In genomic region chr3:123096701-123097100, GRCh38 we compare ENCODE assay signal across 12 cellular contexts. TPM values are rescaled to one million over a fixed set of nuclear protein-coding genes. Genes with fewer than 3 reads are reported as not detected.
DNase-seq lines count a peak whose midpoint lies in the region; ATAC-seq and TF ChIP-seq lines count a peak whose summit lies in the region.
"Had no signal": no experiment of that assay in that cellular context is flagged by ENCODE, and none has a peak within 500 bp of the region (broad histone marks: within the 10 kb centered on the region; RNA-seq: fewer than 3 reads in every experiment).

No MANE protein-coding gene starts in this region.

- TF ChIP-seq CTCF in dorsolateral prefrontal cortex (IDR thresholded peaks at IDR 0.05 in 54 of 56, conservative IDR thresholded peaks at IDR 0.05 in 2 of 56; ENCODE audit: low read depth in 1 of 56, partially characterized antibody in 56 of 56): no peak
- no peak for TF ChIP-seq CTCF in left lung (IDR thresholded peaks at IDR 0.05)
- no peak for TF ChIP-seq CTCF in testis (IDR thresholded peaks at IDR 0.05)

- ATAC-seq in left lung: peak; percentile 41
- ATAC-seq: mucosa of descending colon had no signal

- intact Hi-C loops in dorsolateral prefrontal cortex (cut with DNase I) (no loop called here), left lung (cut with DNase I) (no loop called here), testis (cut with DNase I; ENCODE audit: low total_unique reads) (no loop called here)

- DNase-seq in NCI-H1092 treated with DMSO at 0.1 percent for 48 hours (lab: John Stamatoyannopoulos, UW) (peak; percentile 41), NCI-H1092 (lab: John Stamatoyannopoulos, UW) (no peak), dorsolateral prefrontal cortex (peak in 9 of 10 donors; percentile 36 to 78 (median 60)), left lung (no peak), testis (peak; percentile 57), SKM-1 treated with dmso at 0.1 percent for 144 hours (lab: John Stamatoyannopoulos, UW; ENCODE audit: unreplicated experiment) (no peak), ecto neural progenitor cell (ENCODE audit: low spot score) (no peak)
- no peak for DNase-seq in stimulated activated CD4-positive, alpha-beta T cell treated with anti-CD3 and anti-CD28 coated beads, Interleukin-2, amount 100 ng/mL, for 48 hours
- DNase-seq: activated T-cell treated with anti-CD3 and anti-CD28 coated beads, Interleukin-2, amount 50 U/mL, for 24 hours; mucosa of descending colon; SW 1271 had no signal

- H3K9me3 ChIP-seq in left lung (no peaks in the 10 kb centered on the region), testis (no peaks in the 10 kb centered on the region)
- H3K9me3 ChIP-seq: mucosa of descending colon had no signal

- no peak for TF ChIP-seq POLR2A in testis (IDR thresholded peaks at IDR 0.05)

- H3K36me3 ChIP-seq in left lung (peaks cover 0 to 46% of the 10 kb centered on the region in 2 donors), testis (ENCODE audit: low read depth, missing control alignments) (no peaks in the 10 kb centered on the region)

- H3K27ac ChIP-seq in dorsolateral prefrontal cortex (no peak overlapping the region), left lung (no peak overlapping the region), testis (no peak overlapping the region)
- H3K27ac ChIP-seq: 22Rv1 had no signal

- H3K27me3 ChIP-seq in dorsolateral prefrontal cortex: no peaks in the 10 kb centered on the region
- H3K27me3 ChIP-seq in left lung: no peaks in the 10 kb centered on the region
- H3K27me3 ChIP-seq in testis: no peaks in the 10 kb centered on the region

- peaks cover 8 to 9% of the 10 kb centered on the region in 2 donors for H3K4me1 ChIP-seq in left lung
- peaks cover 28% of the 10 kb centered on the region for H3K4me1 ChIP-seq in testis

- WGBS in testis, 2 donors: 29 to 47% methylated on average over 8 to 11 of the region's 11 CpGs

- H3K4me3 ChIP-seq in dorsolateral prefrontal cortex (peak overlapping the region in 4 of 59 donors; percentile 3 to 24 (median 16)), left lung (no peak overlapping the region), testis (no peak overlapping the region)
- H3K4me3 ChIP-seq: mucosa of descending colon had no signal

RNA-seq across cellular contexts. Expression of gene PDIA5, which starts 29.9 kb away (rescaled TPM):
- total RNA-seq in dorsolateral prefrontal cortex (10 to 100 TPM in 15 of 120 experiments, 1 to 10 TPM in 105; 2.2 to 14.0 (median 6.8) TPM), left lung (10 to 100 TPM; 30.3 to 44.8 TPM), testis (10 to 100 TPM; 76.0 to 76.8 TPM)
- 49.6 TPM for polyA plus RNA-seq in testis (ENCODE audit: insufficient read depth, low read depth, low replicate concordance)

Comparison
In these comparisons a context has a peak if more than half of its experiments do, and no peak if none do; other contexts are left out.
1. DNase-seq: peak in NCI-H1092 treated with DMSO at 0.1 percent for 48 hours (single experiment), dorsolateral prefrontal cortex (9 of 10) and testis (single experiment); none in NCI-H1092 (single experiment), left lung (0 of 2), SKM-1 treated with dmso at 0.1 percent for 144 hours (single experiment), ecto neural progenitor cell (single experiment) and stimulated activated CD4-positive, alpha-beta T cell treated with anti-CD3 and anti-CD28 coated beads, Interleukin-2, amount 100 ng/mL, for 48 hours (0 of 2).